In the genomic region with DNA sequence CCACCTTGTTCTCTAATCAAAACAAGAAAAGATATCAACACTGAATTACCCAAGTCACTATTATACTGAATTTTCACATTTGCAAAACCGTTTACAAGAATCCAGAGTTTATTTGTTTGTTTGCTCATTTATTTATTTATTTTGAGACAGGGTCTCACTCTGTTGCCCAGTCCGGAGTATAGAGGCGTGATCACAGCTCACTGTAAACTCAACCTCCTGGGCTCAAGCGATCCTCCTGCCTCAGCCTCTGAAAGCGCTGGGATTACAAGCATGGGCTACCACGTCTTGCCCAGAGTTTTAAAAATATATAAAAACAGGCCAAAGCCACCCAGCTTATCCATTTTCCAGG, we compare ENCODE assay signal across 10 cellular contexts. TPM values are rescaled to one million over a fixed set of nuclear protein-coding genes. Genes with fewer than 3 reads are reported as not detected.
A peak's percentile ranks its signal among the peaks of the same experiment; 100 is the strongest.
DNase-seq lines count a peak whose midpoint lies in the region; ATAC-seq, FAIRE-seq and TF ChIP-seq lines count a peak whose summit lies in the region.
"Had no signal": no experiment of that assay in that cellular context is flagged by ENCODE, and none has a peak within 500 bp of the region (broad histone marks: within the 10 kb centered on the region; RNA-seq: fewer than 3 reads in every experiment).

No MANE protein-coding gene starts in this region.

- intact Hi-C loops in activated CD4-positive, alpha-beta memory T cell treated with anti-CD3 and anti-CD28 coated beads for 36 hours (cut with micrococcal nuclease): loop anchor here (2.0 kb wide), 1 partner anchor 59 kb away; no protein-coding TSS in a partner anchor
- intact Hi-C loops in colonic mucosa (cut with DNase I): no loop called here

- no peak for FAIRE-seq in small intestine (lab: Jason Lieb, UNC)

- H3K36me3 Mint-ChIP-seq in activated CD4-positive, alpha-beta memory T cell treated with anti-CD3 and anti-CD28 coated beads, Interleukin-2, amount 10 ng/mL, durations not matched to agents 7 days and 5 days (ENCODE audit: low read depth): peaks cover 28% of the 10 kb centered on the region
- H3K36me3 Mint-ChIP-seq in activated CD4-positive, alpha-beta memory T cell treated with anti-CD3 and anti-CD28 coated beads for 36 hours: peaks cover 9% of the 10 kb centered on the region
- peaks cover 5% of the 10 kb centered on the region for H3K36me3 Mint-ChIP-seq in natural killer cell treated with Interleukin-12 subunit alpha and Interleukin-12 subunit beta and Interleukin-15 and Interleukin-18, amount 100 ng/mL, for 72 hours
- peaks cover 39% of the 10 kb centered on the region for H3K36me3 Mint-ChIP-seq in type B pancreatic cell
- H3K36me3 Mint-ChIP-seq in osteocyte (ENCODE audit: unreplicated experiment): peaks cover 14% of the 10 kb centered on the region

- H3K4me3 ChIP-seq in colonic mucosa: no peak overlapping the region
- H3K4me3 ChIP-seq in small intestine (ENCODE audit: low read depth in 1 of 2, low read length in 2 of 2): no peak overlapping the region

- H3K9ac ChIP-seq in colonic mucosa (ENCODE audit: low read depth in 2 of 2, low read length in 2 of 2): no peak overlapping the region

- H3K4me3 Mint-ChIP-seq in activated CD4-positive, alpha-beta memory T cell treated with anti-CD3 and anti-CD28 coated beads, Interleukin-2, amount 10 ng/mL, durations not matched to agents 7 days and 5 days: no peak overlapping the region
- no peak overlapping the region for H3K4me3 Mint-ChIP-seq in activated CD4-positive, alpha-beta memory T cell treated with anti-CD3 and anti-CD28 coated beads for 36 hours
- H3K4me3 Mint-ChIP-seq in natural killer cell treated with Interleukin-12 subunit alpha and Interleukin-12 subunit beta and Interleukin-15 and Interleukin-18, amount 100 ng/mL, for 72 hours: peak overlapping the region; percentile 0
- H3K4me3 Mint-ChIP-seq in type B pancreatic cell (peak overlapping the region; percentile 39), osteocyte (ENCODE audit: unreplicated experiment) (no peak overlapping the region)

- no peak for DNase-seq in activated CD4-positive, alpha-beta memory T cell treated with anti-CD3 and anti-CD28 coated beads, Interleukin-2, amount 10 ng/mL, durations not matched to agents 7 days and 5 days
- no peak for DNase-seq in activated CD4-positive, alpha-beta memory T cell treated with anti-CD3 and anti-CD28 coated beads for 36 hours
- DNase-seq in colonic mucosa: no peak
- DNase-seq in natural killer cell treated with Interleukin-12 subunit alpha and Interleukin-12 subunit beta and Interleukin-15 and Interleukin-18, amount 100 ng/mL, for 72 hours (ENCODE audit: low spot score): no peak
- DNase-seq in type B pancreatic cell (ENCODE audit: extremely low spot score, unreplicated experiment): no peak
- no peak for DNase-seq in effector CD8-positive, alpha-beta T cell (lab: John Stamatoyannopoulos, UW)
- no peak for DNase-seq in small intestine
- no peak for DNase-seq in osteocyte (ENCODE audit: extremely low spot score, unreplicated experiment)
- DNase-seq: activated effector memory CD4-positive, alpha-beta T cell treated with anti-CD3 and anti-CD28 coated beads, Interleukin-2, amount 50 U/mL, for 16 hours; mesendoderm had no signal

- H3K9me3 Mint-ChIP-seq in activated CD4-positive, alpha-beta memory T cell treated with anti-CD3 and anti-CD28 coated beads, Interleukin-2, amount 10 ng/mL, durations not matched to agents 7 days and 5 days: no peaks in the 10 kb centered on the region
- no peaks in the 10 kb centered on the region for H3K9me3 Mint-ChIP-seq in activated CD4-positive, alpha-beta memory T cell treated with anti-CD3 and anti-CD28 coated beads for 36 hours
- H3K9me3 Mint-ChIP-seq in natural killer cell treated with Interleukin-12 subunit alpha and Interleukin-12 subunit beta and Interleukin-15 and Interleukin-18, amount 100 ng/mL, for 72 hours: no peaks in the 10 kb centered on the region
- H3K9me3 Mint-ChIP-seq in type B pancreatic cell (peaks cover 5% of the 10 kb centered on the region), osteocyte (ENCODE audit: unreplicated experiment) (no peaks in the 10 kb centered on the region)

- no peaks in the 10 kb centered on the region for H3K9me3 ChIP-seq in colonic mucosa
- no peaks in the 10 kb centered on the region for H3K9me3 ChIP-seq in small intestine (ENCODE audit: control insufficient read depth, low read depth)

- no peaks in the 10 kb centered on the region for H3K27me3 ChIP-seq in colonic mucosa
- H3K27me3 ChIP-seq in small intestine (ENCODE audit: control insufficient read depth in 2 of 2, insufficient read depth in 2 of 2, low read length in 2 of 2): no peaks in the 10 kb centered on the region

- H3K27ac ChIP-seq in colonic mucosa: peak overlapping the region; percentile 30
- peak overlapping the region in 1 of 2 donors; percentile 87 for H3K27ac ChIP-seq in small intestine (ENCODE audit: low read depth in 1 of 2, low read length in 1 of 2)

- 88 to 97% (median 90%) methylated on average over 6 of the region's 6 CpGs for WGBS in small intestine, 3 donors

- CTCF ChIA-PET in activated CD4-positive, alpha-beta memory T cell treated with anti-CD3 and anti-CD28 coated beads, Interleukin-2, amount 10 ng/mL, durations not matched to agents 7 days and 5 days (lab: Charles Lee): interaction anchor here (1.6 to 1.9 kb wide), 3 partner anchors 9 to 15 kb away, joined by 3 to 11 read pairs (median 5); partner anchors contain the start of gene CREB3L2
- CTCF ChIA-PET in activated CD4-positive, alpha-beta memory T cell treated with anti-CD3 and anti-CD28 coated beads for 36 hours (lab: Charles Lee): interaction anchor here (1.1 to 1.2 kb wide), 2 partner anchors 9 to 16 kb away, joined by 3 to 6 read pairs; partner anchors contain the start of gene CREB3L2

- POLR2A ChIA-PET in activated CD4-positive, alpha-beta memory T cell treated with anti-CD3 and anti-CD28 coated beads, Interleukin-2, amount 10 ng/mL, durations not matched to agents 7 days and 5 days (lab: Charles Lee): no interaction called here
- POLR2A ChIA-PET in activated CD4-positive, alpha-beta memory T cell treated with anti-CD3 and anti-CD28 coated beads for 36 hours (lab: Charles Lee): no interaction called here

- no peaks in the 10 kb centered on the region for H3K27me3 Mint-ChIP-seq in activated CD4-positive, alpha-beta memory T cell treated with anti-CD3 and anti-CD28 coated beads, Interleukin-2, amount 10 ng/mL, durations not matched to agents 7 days and 5 days
- H3K27me3 Mint-ChIP-seq in activated CD4-positive, alpha-beta memory T cell treated with anti-CD3 and anti-CD28 coated beads for 36 hours: no peaks in the 10 kb centered on the region
- no peaks in the 10 kb centered on the region for H3K27me3 Mint-ChIP-seq in natural killer cell treated with Interleukin-12 subunit alpha and Interleukin-12 subunit beta and Interleukin-15 and Interleukin-18, amount 100 ng/mL, for 72 hours
- H3K27me3 Mint-ChIP-seq in type B pancreatic cell (no peaks in the 10 kb centered on the region), osteocyte (ENCODE audit: unreplicated experiment) (no peaks in the 10 kb centered on the region)

- TF ChIP-seq CTCF in colonic mucosa (IDR thresholded peaks at IDR 0.05) (no peak), type B pancreatic cell (conservative IDR thresholded peaks at IDR 0.05) (no peak), osteocyte (IDR thresholded peaks at IDR 0.05) (no peak)

- peak overlapping the region; percentile 47 for H3K27ac Mint-ChIP-seq in activated CD4-positive, alpha-beta memory T cell treated with anti-CD3 and anti-CD28 coated beads, Interleukin-2, amount 10 ng/mL, durations not matched to agents 7 days and 5 days
- H3K27ac Mint-ChIP-seq in activated CD4-positive, alpha-beta memory T cell treated with anti-CD3 and anti-CD28 coated beads for 36 hours: no peak overlapping the region
- H3K27ac Mint-ChIP-seq in natural killer cell treated with Interleukin-12 subunit alpha and Interleukin-12 subunit beta and Interleukin-15 and Interleukin-18, amount 100 ng/mL, for 72 hours: peak overlapping the region in 1 of 2 donors; percentile 21
- peak overlapping the region; percentile 66 for H3K27ac Mint-ChIP-seq in type B pancreatic cell
- no peak overlapping the region for H3K27ac Mint-ChIP-seq in osteocyte (ENCODE audit: unreplicated experiment)

- no peaks in the 10 kb centered on the region for H3K36me3 ChIP-seq in colonic mucosa
- peaks cover 0 to 3% of the 10 kb centered on the region in 2 donors for H3K36me3 ChIP-seq in small intestine (ENCODE audit: control insufficient read depth in 2 of 2, insufficient read depth in 2 of 2, low read length in 2 of 2)

- no peak for ATAC-seq in natural killer cell treated with Interleukin-12 subunit alpha and Interleukin-12 subunit beta and Interleukin-15 and Interleukin-18, amount 100 ng/mL, for 72 hours

- H3K4me1 ChIP-seq in colonic mucosa (peaks cover 3% of the 10 kb centered on the region), small intestine (ENCODE audit: control insufficient read depth in 2 of 2, insufficient read depth in 1 of 2, low read depth in 1 of 2, low read length in 1 of 2) (peaks cover 6 to 29% of the 10 kb centered on the region in 2 donors)

- H3K4me1 Mint-ChIP-seq in activated CD4-positive, alpha-beta memory T cell treated with anti-CD3 and anti-CD28 coated beads, Interleukin-2, amount 10 ng/mL, durations not matched to agents 7 days and 5 days: peaks cover 35% of the 10 kb centered on the region
- peaks cover 37% of the 10 kb centered on the region for H3K4me1 Mint-ChIP-seq in activated CD4-positive, alpha-beta memory T cell treated with anti-CD3 and anti-CD28 coated beads for 36 hours (ENCODE audit: low read depth)
- peaks cover 37 to 41% of the 10 kb centered on the region in 2 donors for H3K4me1 Mint-ChIP-seq in natural killer cell treated with Interleukin-12 subunit alpha and Interleukin-12 subunit beta and Interleukin-15 and Interleukin-18, amount 100 ng/mL, for 72 hours (ENCODE audit: low read depth in 2 of 2)
- H3K4me1 Mint-ChIP-seq in type B pancreatic cell (ENCODE audit: unreplicated experiment): peaks cover 46% of the 10 kb centered on the region
- H3K4me1 Mint-ChIP-seq in osteocyte (ENCODE audit: unreplicated experiment): peaks cover 33% of the 10 kb centered on the region

RNA-seq across cellular contexts. Expression of gene CREB3L2, which starts 8.5 kb away (rescaled TPM):
- 10 to 100 TPM; 42.2 to 44.7 TPM for total RNA-seq in activated CD4-positive, alpha-beta memory T cell treated with anti-CD3 and anti-CD28 coated beads, Interleukin-2, amount 10 ng/mL, durations not matched to agents 7 days and 5 days
- 10 to 100 TPM; 36.1 to 39.4 TPM for total RNA-seq in activated CD4-positive, alpha-beta memory T cell treated with anti-CD3 and anti-CD28 coated beads for 36 hours
- 10 to 100 TPM; 45.8 to 46.0 TPM for total RNA-seq in colonic mucosa
- total RNA-seq in natural killer cell treated with Interleukin-12 subunit alpha and Interleukin-12 subunit beta and Interleukin-15 and Interleukin-18, amount 100 ng/mL, for 72 hours: 10 to 100 TPM; 53.5 to 59.0 TPM
- total RNA-seq in type B pancreatic cell (ENCODE audit: low replicate concordance): 85.8 and 173 TPM in 2 replicates
- 10 to 100 TPM in 2 of 3 donors, 1 to 10 TPM in 1; 8.9 to 11.7 (median 11.0) TPM for polyA plus RNA-seq in small intestine
- 143 and 144 TPM in 2 replicates for total RNA-seq in osteocyte

Comparison
In these comparisons a context has a peak if more than half of its experiments do, and no peak if none do; other contexts are left out.
1. H3K27ac Mint-ChIP-seq: peak in activated CD4-positive, alpha-beta memory T cell treated with anti-CD3 and anti-CD28 coated beads, Interleukin-2, amount 10 ng/mL, durations not matched to agents 7 days and 5 days (single experiment) and type B pancreatic cell (single experiment); none in activated CD4-positive, alpha-beta memory T cell treated with anti-CD3 and anti-CD28 coated beads for 36 hours (single experiment) and osteocyte (single experiment).
2. H3K4me3 Mint-ChIP-seq: peak in natural killer cell treated with Interleukin-12 subunit alpha and Interleukin-12 subunit beta and Interleukin-15 and Interleukin-18, amount 100 ng/mL, for 72 hours (single experiment) and type B pancreatic cell (single experiment); none in activated CD4-positive, alpha-beta memory T cell treated with anti-CD3 and anti-CD28 coated beads, Interleukin-2, amount 10 ng/mL, durations not matched to agents 7 days and 5 days (single experiment), activated CD4-positive, alpha-beta memory T cell treated with anti-CD3 and anti-CD28 coated beads for 36 hours (single experiment) and osteocyte (single experiment).